Comparison of ENCODE assay signal across 19 cellular contexts in genomic region chr18:9714832-9715343, GRCh38. TPM values are rescaled to one million over a fixed set of nuclear protein-coding genes. Genes with fewer than 3 reads are reported as not detected.
DNase-seq lines count a peak whose midpoint lies in the region; ATAC-seq and TF ChIP-seq lines count a peak whose summit lies in the region.
"Had no signal": no experiment of that assay in that cellular context is flagged by ENCODE, and none has a peak within 500 bp of the region (broad histone marks: within the 10 kb centered on the region; RNA-seq: fewer than 3 reads in every experiment).

No MANE protein-coding gene starts in this region.

- intact Hi-C loops in CD14-positive monocyte (cut with micrococcal nuclease) = loop anchor here in 1 of 2 donors (5.0 kb wide), 1 partner anchor 67 kb away; no protein-coding TSS in a partner anchor

- H3K9me3 Mint-ChIP-seq in CD14-positive monocyte (peaks cover 0 to 2% (median 0%) of the 10 kb centered on the region in 7 donors), type B pancreatic cell (no peaks in the 10 kb centered on the region)
- H3K9me3 Mint-ChIP-seq: CD8-positive, alpha-beta T cell had no signal

- H3K27ac Mint-ChIP-seq in CD14-positive monocyte (peak overlapping the region; percentile 83 to 95 (median 88)), T-helper 17 cell (peak overlapping the region; percentile 34), type B pancreatic cell (no peak overlapping the region)
- H3K27ac Mint-ChIP-seq: CD8-positive, alpha-beta T cell had no signal

- H3K4me1 Mint-ChIP-seq in CD14-positive monocyte (peaks cover 82% of the 10 kb centered on the region), T-helper 17 cell (peaks cover 6% of the 10 kb centered on the region), type B pancreatic cell (ENCODE audit: unreplicated experiment) (peaks cover 35% of the 10 kb centered on the region)

- H3K4me3 Mint-ChIP-seq in CD14-positive monocyte = no peak overlapping the region
- no peak overlapping the region for H3K4me3 Mint-ChIP-seq in T-helper 17 cell
- no peak overlapping the region for H3K4me3 Mint-ChIP-seq in type B pancreatic cell
- H3K4me3 Mint-ChIP-seq: CD8-positive, alpha-beta T cell had no signal

- H3K27me3 Mint-ChIP-seq in CD14-positive monocyte (ENCODE audit: low read depth in 3 of 3) = peaks cover 0 to 6% (median 2%) of the 10 kb centered on the region in 3 donors
- H3K27me3 Mint-ChIP-seq in T-helper 17 cell = peaks cover 86% of the 10 kb centered on the region
- H3K27me3 Mint-ChIP-seq in type B pancreatic cell = peaks cover 25% of the 10 kb centered on the region

- DNase-seq in CD14-positive monocyte (ENCODE audit: low spot score) = no peak
- DNase-seq in T-helper 17 cell = no peak
- peak; percentile 49 for DNase-seq in islet precursor cell
- DNase-seq in retina = peak; percentile 83
- DNase-seq in EL = no peak
- no peak for DNase-seq in type B pancreatic cell (ENCODE audit: extremely low spot score, unreplicated experiment)
- DNase-seq: 8988T; CD8-positive, alpha-beta T cell; DMS79; NCI-H1092; NCI-H146; NCI-H2081 treated with DMSO at 0.1 percent for 48 hours; NCI-H510A; NCI-H82; SK-N-SH had no signal

- no peak for ATAC-seq in T-helper 17 cell
- no peak for ATAC-seq in HG02885 (IDR thresholded peaks at IDR 0.05; ENCODE audit: poor library complexity, unreplicated experiment)
- ATAC-seq in GM18870 (IDR thresholded peaks at IDR 0.05; ENCODE audit: unreplicated experiment) = no peak
- ATAC-seq: CD8-positive, alpha-beta T cell; Right ventricle myocardium inferior had no signal

- H3K9me3 ChIP-seq in T-helper 17 cell (ENCODE audit: control insufficient read depth, low read length, poor library complexity, severe bottlenecking) = no peaks in the 10 kb centered on the region
- H3K9me3 ChIP-seq: Peyer's patch, SK-N-SH had no signal

- TF ChIP-seq CTCF in CD14-positive monocyte (IDR thresholded peaks at IDR 0.05) (no peak), type B pancreatic cell (conservative IDR thresholded peaks at IDR 0.05) (no peak)

- peaks cover 43 to 52% of the 10 kb centered on the region in 2 donors for H3K36me3 Mint-ChIP-seq in CD14-positive monocyte
- H3K36me3 Mint-ChIP-seq in T-helper 17 cell (ENCODE audit: low read depth) = peaks cover 5% of the 10 kb centered on the region
- peaks cover 8% of the 10 kb centered on the region for H3K36me3 Mint-ChIP-seq in type B pancreatic cell
- H3K36me3 Mint-ChIP-seq: CD8-positive, alpha-beta T cell had no signal

RNA-seq across cellular contexts. Expression of gene RAB31, which starts 6.8 kb away (rescaled TPM):
- polyA plus RNA-seq in CD14-positive monocyte = 100 to 1,000 TPM; 348 to 367 TPM
- 10 to 100 TPM in 1 of 2 donors, 1 to 10 TPM in 1; 2.9 to 15.6 TPM for total RNA-seq in T-helper 17 cell
- 8.9 and 19.7 TPM in 2 replicates for total RNA-seq in type B pancreatic cell (ENCODE audit: low replicate concordance)

Comparison
In these comparisons a context has a peak if more than half of its experiments do, and no peak if none do; other contexts are left out.
1. DNase-seq: peak in islet precursor cell (single experiment) and retina (single experiment); none in CD14-positive monocyte (single experiment), T-helper 17 cell (0 of 3), EL (single experiment) and type B pancreatic cell (single experiment).